In the genomic region with DNA sequence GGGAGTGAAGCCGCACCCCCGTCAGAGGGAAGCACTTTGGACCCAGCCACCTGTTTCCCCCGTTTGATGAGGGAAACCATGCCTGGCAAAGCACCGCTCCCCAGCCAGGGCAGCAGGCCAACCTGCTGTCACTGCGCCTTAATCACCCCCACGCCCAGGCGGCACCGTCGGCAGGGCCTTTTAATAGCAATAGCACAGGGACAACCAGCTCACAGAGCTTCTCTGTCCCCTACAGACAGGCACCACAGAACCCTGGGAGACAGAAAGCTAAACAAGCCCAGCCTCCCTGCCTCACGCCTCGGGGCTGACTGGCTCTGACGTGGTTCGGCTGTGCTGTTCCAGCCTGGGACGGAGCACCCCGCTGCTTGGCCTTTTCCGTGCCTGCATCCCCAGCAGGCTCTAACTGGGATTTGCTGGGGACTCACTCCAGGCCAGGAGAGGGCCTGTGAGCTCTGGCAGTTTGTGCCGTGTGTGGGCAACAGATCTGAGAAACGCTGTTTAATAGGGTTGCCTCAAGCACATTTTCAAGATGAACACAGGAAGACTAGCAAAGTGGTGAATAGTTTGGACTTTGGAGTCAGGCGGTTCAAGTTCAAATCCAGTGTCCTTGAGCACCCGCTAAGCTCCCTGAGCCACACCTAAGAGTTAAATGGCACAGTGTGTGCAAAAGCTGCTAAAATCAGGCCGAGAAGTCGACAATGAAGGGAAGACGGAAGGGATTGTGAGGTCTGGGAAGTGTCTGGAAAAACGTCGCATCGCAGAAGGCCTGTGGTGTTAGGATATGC, we compare ENCODE assay signal across 10 cellular contexts.
DNase-seq lines count a peak whose midpoint lies in the region; ATAC-seq, FAIRE-seq and TF ChIP-seq lines count a peak whose summit lies in the region.
"Had no signal": no experiment of that assay in that cellular context is flagged by ENCODE, and none has a peak within 500 bp of the region (broad histone marks: within the 10 kb centered on the region; RNA-seq: fewer than 3 reads in every experiment).

No MANE protein-coding gene starts in this region.

- in situ Hi-C loops in K562 (cut with MboI) = no loop called here

- no peak overlapping the region for H3K9ac ChIP-seq in K562 (ENCODE audit: insufficient read depth in 1 of 2, low read depth in 2 of 2, low read length in 2 of 2)

- H3K4me3 ChIP-seq in Jurkat, Clone E6-1 (ENCODE audit: low read length) = no peak overlapping the region
- H3K4me3 ChIP-seq in K562 = no peak overlapping the region
- H3K4me3 ChIP-seq: adrenal gland, SJSA1 had no signal

- peak; percentile 35 for ATAC-seq in K562
- ATAC-seq in left colon = peak; percentile 94
- ATAC-seq in HG03439 (IDR thresholded peaks at IDR 0.05; ENCODE audit: unreplicated experiment) = no peak
- no peak for ATAC-seq in GM21423 (IDR thresholded peaks at IDR 0.05; ENCODE audit: unreplicated experiment)
- ATAC-seq in HG03045 (IDR thresholded peaks at IDR 0.05; ENCODE audit: unreplicated experiment) = no peak

- TF ChIP-seq CTCF in K562 (IDR thresholded peaks at IDR 0.05 in 2 of 3, conservative IDR thresholded peaks at IDR 0.05 in 1 of 3; ENCODE audit: insufficient read depth in 2 of 3, low read depth in 1 of 3, low read length in 3 of 3) = no peak

- WGBS in K562 (ENCODE audit: insufficient coverage, low coverage, missing lambda C conversion rate) = 5% methylated on average over 26 of the region's 26 CpGs

- CTCF ChIA-PET in K562 (lab: Yijun Ruan, JAX; ENCODE audit: low intra/inter-chr PET ratio) = no interaction called here

- POLR2A ChIA-PET in K562 (lab: Yijun Ruan, JAX) = no interaction called here

- no peaks in the 10 kb centered on the region for H3K9me1 ChIP-seq in K562 (ENCODE audit: control insufficient read depth, insufficient read depth, low read length)

- BruUV-seq in K562 (replicated peaks; lab: Mats Ljungman, UMichigan) = no TSS peak

- TF ChIP-seq RAD21 in K562 (CRISPR knock-in tag; conservative IDR thresholded peaks at IDR 0.05 in 1 of 2, IDR thresholded peaks at IDR 0.05 in 1 of 2) = no peak

- intact Hi-C loops in K562 (cut with micrococcal nuclease) (no loop called here), left colon (cut with DNase I, micrococcal nuclease) (no loop called here)

- FAIRE-seq in K562 (lab: Jason Lieb, UNC) = peak; percentile 23

- no peak overlapping the region for H3K27ac ChIP-seq in K562 (ENCODE audit: extremely low read depth, low read depth, low read length)
- H3K27ac ChIP-seq: adrenal gland, SJSA1 had no signal

- H3K27me3 ChIP-seq in K562 (ENCODE audit: control insufficient read depth in 2 of 2, insufficient read depth in 2 of 2, low read length in 2 of 2) = peaks cover 47 to 76% of the 10 kb centered on the region in 2 experiments; a peak in 4 of 5 replicates
- H3K27me3 ChIP-seq: adrenal gland, SJSA1 had no signal

- H3K79me2 ChIP-seq in K562 (ENCODE audit: control insufficient read depth, insufficient read depth, low read length) = no peaks in the 10 kb centered on the region

- no peak for TF ChIP-seq POLR2A in K562 (conservative IDR thresholded peaks at IDR 0.05)

- H2AFZ ChIP-seq in K562 (ENCODE audit: low read depth, low read length) = no peak overlapping the region

- H3K4me1 ChIP-seq in K562 (replicated peaks in 1 of 2; ENCODE audit: control insufficient read depth in 2 of 2, insufficient read depth in 2 of 2, low read length in 2 of 2) = no peaks in the 10 kb centered on the region; a peak in 1 of 5 replicates
- H3K4me1 ChIP-seq: adrenal gland, SJSA1 had no signal

- no peak for TF ChIP-seq EP300 in K562 (IDR thresholded peaks at IDR 0.05; ENCODE audit: low read length)

- no peaks in the 10 kb centered on the region for H3K36me3 ChIP-seq in K562 (ENCODE audit: control insufficient read depth, insufficient read depth, low read length)
- H3K36me3 ChIP-seq: adrenal gland, SJSA1 had no signal

- 0 out of 2 replicates have a peak, but pooled peaks cover 4% of the 10 kb centered on the region for H4K20me1 ChIP-seq in K562 (replicated peaks; ENCODE audit: control insufficient read depth, insufficient read depth, low read length)

- no peaks in the 10 kb centered on the region for H3K9me3 ChIP-seq in K562 (replicated peaks; ENCODE audit: control insufficient read depth, insufficient read depth, low read depth, low read length)
- H3K9me3 ChIP-seq: adrenal gland, SJSA1 had no signal

- H3K4me2 ChIP-seq in K562 (ENCODE audit: insufficient read depth, low read length) = no peak overlapping the region

- DNase-seq in Ammon's horn (ENCODE audit: low spot score) = peak; percentile 76
- peak; percentile 56 for DNase-seq in Jurkat, Clone E6-1 (ENCODE audit: low read depth, low spot score)
- DNase-seq in K562 (ENCODE audit: extremely low read depth in 1 of 4, low spot score in 3 of 4) = no peak
- DNase-seq in left colon = peak; percentile 94
- DNase-seq in NCI-H2196 treated with DMSO at 0.1 percent for 48 hours (lab: John Stamatoyannopoulos, UW; ENCODE audit: unreplicated experiment) = no peak

TF ChIP-seq in K562, 482 proteins besides CTCF, POLR2A, EP300 and RAD21:
- TF ChIP-seq FUS (optimal IDR thresholded peaks at IDR 0.05; ENCODE audit: low read depth, low read length) (no peak), SRSF7 (optimal IDR thresholded peaks at IDR 0.05; ENCODE audit: low read depth, low read length) (no peak), BCL6 (CRISPR knock-in tag; IDR thresholded peaks at IDR 0.05) (no peak), NCOR1 (IDR thresholded peaks at IDR 0.05) (no peak), XRCC3 (IDR thresholded peaks at IDR 0.05) (no peak), SUPT5H (IDR thresholded peaks at IDR 0.05) (no peak), PHTF2 (CRISPR knock-in tag; IDR thresholded peaks at IDR 0.05) (no peak), CEBPG (CRISPR knock-in tag; IDR thresholded peaks at IDR 0.05) (no peak), CEBPG (tag; conservative IDR thresholded peaks at IDR 0.05 in 1 of 2, IDR thresholded peaks at IDR 0.05 in 1 of 2) (no peak), SRSF1 (IDR thresholded peaks at IDR 0.05; ENCODE audit: low read depth, low read length) (no peak), FOXP1 (CRISPR knock-in tag; IDR thresholded peaks at IDR 0.05) (no peak), KAT8 (IDR thresholded peaks at IDR 0.05; ENCODE audit: low read depth) (no peak)

Comparison
In these comparisons a context has a peak if more than half of its experiments do, and no peak if none do; other contexts are left out.
1. DNase-seq: peak in Ammon's horn (single experiment), Jurkat, Clone E6-1 (single experiment) and left colon (2 of 2); none in K562 (0 of 4) and NCI-H2196 treated with DMSO at 0.1 percent for 48 hours (single experiment).
2. ATAC-seq: peak in K562 (single experiment) and left colon (single experiment); none in HG03439 (single experiment), GM21423 (single experiment) and HG03045 (single experiment).